ENCODE assay signal across 8 cellular contexts in genomic region chr9:125239631-125240597, GRCh38. TPM values are rescaled to one million over a fixed set of nuclear protein-coding genes. Genes with fewer than 3 reads are reported as not detected.
A peak's percentile ranks its signal among the peaks of the same experiment; 100 is the strongest.
DNase-seq lines count a peak whose midpoint lies in the region; TF ChIP-seq lines count a peak whose summit lies in the region.

No MANE protein-coding gene starts in this region.

- H3K4me3 Mint-ChIP-seq in CD4-positive, alpha-beta memory T cell = peak overlapping the region; percentile 92 to 99 (median 98)
- peak overlapping the region; percentile 89 for H3K4me3 Mint-ChIP-seq in osteocyte (ENCODE audit: unreplicated experiment)

- no peak overlapping the region for H2AFZ ChIP-seq in PC-9

- DNase-seq in CD4-positive, alpha-beta memory T cell = no peak
- DNase-seq in PC-9 (no peak), epithelial cell of proximal tubule (ENCODE audit: low read depth) (no peak), osteocyte (ENCODE audit: extremely low spot score, unreplicated experiment) (no peak), NCI-H128 (lab: John Stamatoyannopoulos, UW; ENCODE audit: unreplicated experiment) (no peak), GF-D8 (lab: John Stamatoyannopoulos, UW) (no peak), RPMI8226 (no peak)
- no peak for DNase-seq in stimulated activated CD4-positive, alpha-beta T cell treated with anti-CD3 and anti-CD28 coated beads, Interleukin-4, amount 100 ng/mL, for 24 hours

- CTCF ChIA-PET in CD4-positive, alpha-beta memory T cell (lab: Charles Lee; ENCODE audit: partially characterized antibody) = interaction anchor here (1.9 to 2.3 kb wide), 2 partner anchors 23 to 49 kb away, joined by 6 to 10 read pairs; no protein-coding TSS in a partner anchor
- CTCF ChIA-PET in PC-9 (lab: Charles Lee) = no interaction called here

- no peak for TF ChIP-seq CTCF in PC-9 (conservative IDR thresholded peaks at IDR 0.05)
- TF ChIP-seq CTCF in epithelial cell of proximal tubule (conservative IDR thresholded peaks at IDR 0.05; ENCODE audit: low read depth, low read length) = no peak
- no peak for TF ChIP-seq CTCF in osteocyte (IDR thresholded peaks at IDR 0.05)

- H3F3A ChIP-seq in PC-9 (ENCODE audit: insufficient read depth, low read depth) = peaks cover 74% of the 10 kb centered on the region

- no peaks in the 10 kb centered on the region for H3K9me3 ChIP-seq in CD4-positive, alpha-beta memory T cell (ENCODE audit: control insufficient read depth in 1 of 2, low read length in 2 of 2)
- H3K9me3 ChIP-seq in PC-9 (ENCODE audit: insufficient read depth, low read depth) = no peaks in the 10 kb centered on the region

- POLR2A ChIA-PET in CD4-positive, alpha-beta memory T cell (lab: Charles Lee; ENCODE audit: partially characterized antibody) = interaction anchor here (0.6 to 3.3 kb wide), 14 partner anchors 11 to 508 kb away, joined by 3 to 98 read pairs (median 8); partner anchors contain the start of genes GAPVD1, PPP6C, RABEPK and SCAI
- POLR2A ChIA-PET in PC-9 (lab: Charles Lee; ENCODE audit: unreplicated experiment) = interaction anchor here (0.7 to 0.9 kb wide), 3 partner anchors 33 to 460 kb away, joined by 3 read pairs; partner anchors contain the start of gene RABEPK

- H3K27me3 Mint-ChIP-seq in CD4-positive, alpha-beta memory T cell = peaks cover 0 to 3% of the 10 kb centered on the region in 2 donors
- H3K27me3 Mint-ChIP-seq in osteocyte (ENCODE audit: unreplicated experiment) = no peaks in the 10 kb centered on the region

- H3K9me3 Mint-ChIP-seq in CD4-positive, alpha-beta memory T cell = peaks cover 0 to 4% (median 0%) of the 10 kb centered on the region in 8 donors
- H3K9me3 Mint-ChIP-seq in osteocyte (ENCODE audit: unreplicated experiment) = no peaks in the 10 kb centered on the region

- H3K79me2 ChIP-seq in PC-9 (ENCODE audit: low read depth) = peaks cover 70% of the 10 kb centered on the region

- H3K36me3 ChIP-seq in CD4-positive, alpha-beta memory T cell (ENCODE audit: insufficient read depth, low read length) = peaks cover 45% of the 10 kb centered on the region
- H3K36me3 ChIP-seq in PC-9 (ENCODE audit: low read depth) = peaks cover 53% of the 10 kb centered on the region

- H3K4me2 ChIP-seq in PC-9 = peak overlapping the region; percentile 95

- no peaks in the 10 kb centered on the region for H3K9me2 ChIP-seq in PC-9 (ENCODE audit: insufficient read depth)

- no peaks in the 10 kb centered on the region for H3K27me3 ChIP-seq in CD4-positive, alpha-beta memory T cell (ENCODE audit: insufficient read depth, low read length)
- no peaks in the 10 kb centered on the region for H3K27me3 ChIP-seq in PC-9 (ENCODE audit: insufficient read depth, low read depth)

- H3K4me1 ChIP-seq in CD4-positive, alpha-beta memory T cell (ENCODE audit: insufficient read depth, low read length) = peaks cover 62% of the 10 kb centered on the region
- H3K4me1 ChIP-seq in PC-9 (replicated peaks; ENCODE audit: insufficient read depth) = peaks cover 57% of the 10 kb centered on the region

- H3K27ac Mint-ChIP-seq in CD4-positive, alpha-beta memory T cell = peak overlapping the region; percentile 97 to 100 (median 100)
- H3K27ac Mint-ChIP-seq in osteocyte (ENCODE audit: unreplicated experiment) = peak overlapping the region; percentile 99

- peak overlapping the region; percentile 92 to 93 for H3K4me3 ChIP-seq in CD4-positive, alpha-beta memory T cell (ENCODE audit: low read length in 2 of 2)
- peak overlapping the region; percentile 92 for H3K4me3 ChIP-seq in PC-9
- H3K4me3 ChIP-seq in epithelial cell of proximal tubule (ENCODE audit: low read depth, low read length) = peak overlapping the region; percentile 84

- peaks cover 48 to 70% of the 10 kb centered on the region in 2 donors for H3K36me3 Mint-ChIP-seq in CD4-positive, alpha-beta memory T cell
- peaks cover 43% of the 10 kb centered on the region for H3K36me3 Mint-ChIP-seq in osteocyte (ENCODE audit: unreplicated experiment)

- H3K27ac ChIP-seq in CD4-positive, alpha-beta memory T cell (ENCODE audit: low read depth, low read length) = peak overlapping the region; percentile 97
- peak overlapping the region; percentile 88 for H3K27ac ChIP-seq in PC-9

- no TSS peak for BruUV-seq in PC-9 (replicated peaks; lab: Mats Ljungman, UMichigan)

- intact Hi-C loops in CD4-positive, alpha-beta memory T cell (cut with micrococcal nuclease) = loop anchor here (2.0 to 10.0 kb wide), 3 partner anchors 299 to 1305 kb away; partner anchors contain the start of genes DENND1A, GOLGA1 and NR6A1
- intact Hi-C loops in PC-9 (cut with micrococcal nuclease; ENCODE audit: unreplicated experiment) = no loop called here

- H4K20me1 ChIP-seq in PC-9 (ENCODE audit: insufficient read depth) = peaks cover 60% of the 10 kb centered on the region

- H3K4me1 Mint-ChIP-seq in CD4-positive, alpha-beta memory T cell = peaks cover 38 to 73% (median 51%) of the 10 kb centered on the region in 4 donors
- H3K4me1 Mint-ChIP-seq in osteocyte (ENCODE audit: unreplicated experiment) = peaks cover 75% of the 10 kb centered on the region

RNA-seq across cellular contexts. Expression of gene HSPA5, which starts 1.2 kb away (rescaled TPM):
- 100 to 1,000 TPM; 147 to 154 TPM for total RNA-seq in CD4-positive, alpha-beta memory T cell
- 100 to 1,000 TPM; 194 to 253 TPM for polyA plus RNA-seq in CD4-positive, alpha-beta memory T cell
- total RNA-seq in PC-9 (2021) = 185 and 235 TPM in 2 replicates
- 210 and 241 TPM in 2 replicates for total RNA-seq in epithelial cell of proximal tubule
- total RNA-seq in osteocyte = 282 and 300 TPM in 2 replicates

RNA-seq across cellular contexts. Expression of gene GAPVD1, which starts 21.7 kb away (rescaled TPM):
- total RNA-seq in CD4-positive, alpha-beta memory T cell = 10 to 100 TPM; 67.8 to 76.4 TPM
- polyA plus RNA-seq in CD4-positive, alpha-beta memory T cell = 10 to 100 TPM; 45.6 to 59.2 TPM
- total RNA-seq in PC-9 (2021) = 58.2 and 70.3 TPM in 2 replicates
- total RNA-seq in epithelial cell of proximal tubule = 18.2 and 20.8 TPM in 2 replicates
- 56.1 and 56.5 TPM in 2 replicates for total RNA-seq in osteocyte

RNA-seq across cellular contexts. Expression of gene RABEPK, which starts 39.6 kb away (rescaled TPM):
- 10 to 100 TPM; 12.2 to 13.5 TPM for total RNA-seq in CD4-positive, alpha-beta memory T cell
- polyA plus RNA-seq in CD4-positive, alpha-beta memory T cell = 10 to 100 TPM; 35.9 to 43.3 TPM
- total RNA-seq in PC-9 (2021) (28.9 and 29.7 TPM in 2 replicates), epithelial cell of proximal tubule (20.3 and 37.9 TPM in 2 replicates), osteocyte (20.2 and 20.7 TPM in 2 replicates)

RNA-seq across cellular contexts. Expression of gene PPP6C, which starts 50.3 kb away (rescaled TPM):
- total RNA-seq in CD4-positive, alpha-beta memory T cell = 10 to 100 TPM; 49.2 TPM
- 10 to 100 TPM; 62.3 to 66.1 TPM for polyA plus RNA-seq in CD4-positive, alpha-beta memory T cell
- 34.6 and 49.6 TPM in 2 replicates for total RNA-seq in PC-9 (2021)
- 28.3 and 29.7 TPM in 2 replicates for total RNA-seq in epithelial cell of proximal tubule
- 34.9 and 37.9 TPM in 2 replicates for total RNA-seq in osteocyte
